Comparison of ENCODE assay signal across 9 cellular contexts in genomic region chr2:237486819-237487448, GRCh38. TPM values are rescaled to one million over a fixed set of nuclear protein-coding genes. Genes with fewer than 3 reads are reported as not detected.
A peak's percentile ranks its signal among the peaks of the same experiment; 100 is the strongest.
DNase-seq lines count a peak whose midpoint lies in the region; ATAC-seq and TF ChIP-seq lines count a peak whose summit lies in the region.
"Had no signal": no experiment of that assay in that cellular context is flagged by ENCODE, and none has a peak within 500 bp of the region (broad histone marks: within the 10 kb centered on the region; RNA-seq: fewer than 3 reads in every experiment).

Gene MLPH (plus strand): TSS chr2:237487251. CDS start chr2:237493427, 6,176 bp downstream.

- peaks cover 7 to 57% (median 25%) of the 10 kb centered on the region in 9 donors for H3K4me1 ChIP-seq in heart right ventricle
- H3K4me1 ChIP-seq in rectal smooth muscle tissue (ENCODE audit: control insufficient read depth, insufficient read depth, low read length), result peaks cover 3% of the 10 kb centered on the region

- H3K36me3 ChIP-seq in heart right ventricle (no peaks in the 10 kb centered on the region), rectal smooth muscle tissue (ENCODE audit: control insufficient read depth, insufficient read depth, low read length) (peaks cover under 1% of the 10 kb centered on the region)

- peaks cover 0 to 41% (median 23%) of the 10 kb centered on the region in 7 donors for H3K27me3 ChIP-seq in heart right ventricle
- H3K27me3 ChIP-seq in rectal smooth muscle tissue (ENCODE audit: control insufficient read depth, insufficient read depth, low read length), result peaks cover 12% of the 10 kb centered on the region

- intact Hi-C loops in heart right ventricle (cut with DNase I), result no loop called here

- 1 to 3% methylated on average over 57 to 63 of the region's 63 CpGs for WGBS in heart right ventricle, 2 donors

- peak; percentile 90 for ATAC-seq in SK-N-SH treated with all-trans-retinoic acid at 6 μM for 48 hours
- peak; percentile 69 to 82 (median 73) for ATAC-seq in heart right ventricle
- ATAC-seq in GM18867 (IDR thresholded peaks at IDR 0.05; ENCODE audit: unreplicated experiment), result no peak
- no peak for ATAC-seq in HG03280 (IDR thresholded peaks at IDR 0.05; ENCODE audit: unreplicated experiment)
- ATAC-seq in HG03097 (IDR thresholded peaks at IDR 0.05; ENCODE audit: low FRiP score, unreplicated experiment), result no peak

- DNase-seq in DMS53 treated with DMSO at 0.1 percent for 48 hours (lab: John Stamatoyannopoulos, UW; ENCODE audit: unreplicated experiment) (peak; percentile 72), heart right ventricle (peak in 1 of 2 donors; percentile 61), inferior parietal cortex (ENCODE audit: extremely low spot score) (no peak)
- DNase-seq: SIG-M5 had no signal

- no peak within 1 kb of the TSS for H3K9ac ChIP-seq in rectal smooth muscle tissue (ENCODE audit: low read length)

- peaks cover 0 to 17% (median 8%) of the 10 kb centered on the region in 11 donors for H3K9me3 ChIP-seq in heart right ventricle

- peak within 1 kb of the TSS in 8 of 10 donors; percentile 55 to 84 (median 69) for H3K27ac ChIP-seq in heart right ventricle
- no peak within 1 kb of the TSS for H3K27ac ChIP-seq in rectal smooth muscle tissue (ENCODE audit: low read depth, low read length)

- H3K4me3 ChIP-seq in heart right ventricle (peak within 1 kb of the TSS; percentile 35 to 63 (median 54)), rectal smooth muscle tissue (ENCODE audit: low read length) (peak within 1 kb of the TSS; percentile 71)

- no peak for TF ChIP-seq CTCF in heart right ventricle (IDR thresholded peaks at IDR 0.05)

TF ChIP-seq in SK-N-SH treated with all-trans-retinoic acid at 6 μM for 48 hours, 23 proteins besides CTCF, POLR2A, EP300 and RAD21:
- TF ChIP-seq PPARA (CRISPR knock-in tag; IDR thresholded peaks at IDR 0.05; ENCODE audit: borderline replicate concordance) (no peak), ZNF565 (CRISPR knock-in tag; conservative IDR thresholded peaks at IDR 0.05; ENCODE audit: low read depth) (no peak)

RNA-seq across cellular contexts. Expression of gene MLPH, which starts in this region (rescaled TPM):
- 10 to 100 TPM; 22.3 to 48.5 (median 40.8) TPM for total RNA-seq in heart right ventricle
- 10 to 100 TPM in 1 of 2 donors, 1 to 10 TPM in 1; 9.7 to 60.0 TPM for polyA plus RNA-seq in heart right ventricle

Comparison
In these comparisons a context has a peak if more than half of its experiments do, and no peak if none do; other contexts are left out.
1. ATAC-seq: peak in SK-N-SH treated with all-trans-retinoic acid at 6 μM for 48 hours (single experiment) and heart right ventricle (8 of 8); none in GM18867 (single experiment), HG03280 (single experiment) and HG03097 (single experiment).